ENCODE assay signal across 16 cellular contexts in the genomic region with DNA sequence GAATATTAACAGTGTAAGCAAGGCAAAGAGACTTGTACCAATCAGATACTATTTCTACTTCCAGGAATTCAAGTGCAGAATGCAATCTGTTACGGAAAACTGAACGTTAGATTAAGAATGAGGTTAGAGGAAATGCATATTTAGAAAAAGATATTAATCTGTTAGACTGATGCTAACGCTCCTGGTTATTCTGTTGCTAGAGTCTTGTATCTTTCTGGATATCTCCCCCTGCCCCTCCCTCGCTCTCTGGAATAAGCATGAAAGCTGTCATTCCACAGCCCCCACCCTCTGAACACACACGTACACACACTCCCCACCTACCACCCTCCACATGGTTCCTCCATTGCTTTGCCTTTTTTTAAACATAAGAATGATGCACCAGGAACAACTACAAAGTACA. TPM values are rescaled to one million over a fixed set of nuclear protein-coding genes. Genes with fewer than 3 reads are reported as not detected.
DNase-seq lines count a peak whose midpoint lies in the region; ATAC-seq and TF ChIP-seq lines count a peak whose summit lies in the region.
"Had no signal": no experiment of that assay in that cellular context is flagged by ENCODE, and none has a peak within 500 bp of the region (broad histone marks: within the 10 kb centered on the region; RNA-seq: fewer than 3 reads in every experiment).

No MANE protein-coding gene starts in this region.

- H3K4me2 ChIP-seq in H9 (ENCODE audit: insufficient read depth, insufficient read length, low read length) = no peak overlapping the region
- peak overlapping the region; percentile 50 for H3K4me2 ChIP-seq in neural progenitor cell
- H3K4me2 ChIP-seq: A549, BLaER1 had no signal

- no peak overlapping the region for H4K8ac ChIP-seq in H9 (replicated peaks; ENCODE audit: insufficient read length, low read depth, low read length)

- H3K27ac ChIP-seq in H9 (ENCODE audit: insufficient read length, low read depth, low read length) (no peak overlapping the region), neural progenitor cell (no peak overlapping the region), thoracic aorta (peak overlapping the region in 1 of 2 donors; percentile 10), psoas muscle (no peak overlapping the region)
- H3K27ac ChIP-seq: A549, BLaER1 had no signal

- H2BK120ac ChIP-seq in H9 (ENCODE audit: low read depth, low read length, poor library complexity, severe bottlenecking) = no peak overlapping the region

- no peak overlapping the region for H3K4ac ChIP-seq in H9 (ENCODE audit: low read depth, low read length)

- no peak overlapping the region for H4K5ac ChIP-seq in H9 (ENCODE audit: insufficient read length, low read depth, low read length)

- H3K9me3 Mint-ChIP-seq in H9 (no peaks in the 10 kb centered on the region), brain (no peaks in the 10 kb centered on the region), neural progenitor cell (no peaks in the 10 kb centered on the region)
- H3K9me3 Mint-ChIP-seq: HFFc6 had no signal

- DNase-seq in H9 (no peak), neural progenitor cell (ENCODE audit: low spot score) (no peak), thoracic aorta (ENCODE audit: low spot score) (no peak), psoas muscle (no peak), HCEC 1CT (no peak)
- DNase-seq: AML-193; Caco-2; CD8-positive, alpha-beta memory T cell; DMS53; GF-D8; GOT3; HFFc6 had no signal

- H2AFZ ChIP-seq in H9 (ENCODE audit: low read length) (no peak overlapping the region), neural progenitor cell (replicated peaks) (no peak overlapping the region)

- H2BK5ac ChIP-seq in H9 (ENCODE audit: insufficient read length, low read length) = no peak overlapping the region

- peaks cover 27 to 34% of the 10 kb centered on the region in 2 experiments for H3K4me1 Mint-ChIP-seq in H9
- H3K4me1 Mint-ChIP-seq in brain = peaks cover 89% of the 10 kb centered on the region
- peaks cover 60% of the 10 kb centered on the region for H3K4me1 Mint-ChIP-seq in neural progenitor cell
- H3K4me1 Mint-ChIP-seq: CD8-positive, alpha-beta memory T cell had no signal

- H3F3A ChIP-seq in neural progenitor cell (ENCODE audit: low read depth) = peaks cover 22% of the 10 kb centered on the region

- TF ChIP-seq CTCF in H9 (conservative IDR thresholded peaks at IDR 0.05) (no peak), brain (conservative IDR thresholded peaks at IDR 0.05) (no peak), neural progenitor cell (IDR thresholded peaks at IDR 0.05) (no peak), thoracic aorta (IDR thresholded peaks at IDR 0.05) (no peak), psoas muscle (IDR thresholded peaks at IDR 0.05) (no peak)

- ATAC-seq in thoracic aorta (ENCODE audit: insufficient number of reproducible peaks, low FRiP score, low read depth) (no peak), psoas muscle (no peak)
- ATAC-seq: A549 had no signal

- H3K9me3 ChIP-seq in H9 (ENCODE audit: control insufficient read depth, low read depth, low read length) = no peaks in the 10 kb centered on the region
- no peaks in the 10 kb centered on the region for H3K9me3 ChIP-seq in neural progenitor cell (ENCODE audit: low read depth)
- H3K9me3 ChIP-seq in thoracic aorta = no peaks in the 10 kb centered on the region
- no peaks in the 10 kb centered on the region for H3K9me3 ChIP-seq in psoas muscle
- H3K9me3 ChIP-seq: A549, BLaER1, Caco-2, HAP-1 had no signal

- H4K20me1 ChIP-seq in H9 (ENCODE audit: control insufficient read depth, insufficient read depth, insufficient read length) (no peaks in the 10 kb centered on the region), neural progenitor cell (ENCODE audit: low read depth) (peaks cover 13% of the 10 kb centered on the region)
- H4K20me1 ChIP-seq: BLaER1 had no signal

- no peak overlapping the region for H3K18ac ChIP-seq in H9 (ENCODE audit: insufficient read length, low read depth, low read length)

- no peak overlapping the region for H3K23ac ChIP-seq in H9 (ENCODE audit: insufficient read length, low read depth, low read length)

- H2BK15ac ChIP-seq in H9 (ENCODE audit: low read depth, low read length) = no peak overlapping the region

- H3K27ac Mint-ChIP-seq in H9 = peak overlapping the region in 2 of 3 experiments; percentile 1 to 14; a peak in 1 of 7 replicates
- peak overlapping the region in 4 of 5 experiments; percentile 22 to 81 (median 52) for H3K27ac Mint-ChIP-seq in brain
- H3K27ac Mint-ChIP-seq in neural progenitor cell = peak overlapping the region; percentile 42
- H3K27ac Mint-ChIP-seq: CD8-positive, alpha-beta memory T cell; HFFc6 had no signal

- H2AK5ac ChIP-seq in H9 (ENCODE audit: insufficient read length, low read length) = no peak overlapping the region

- H3K27me3 ChIP-seq in H9 (ENCODE audit: insufficient read depth, low read length) (no peaks in the 10 kb centered on the region), neural progenitor cell (no peaks in the 10 kb centered on the region), thoracic aorta (replicated peaks; ENCODE audit: insufficient read depth) (no peaks in the 10 kb centered on the region), psoas muscle (ENCODE audit: insufficient read depth in 3 of 3, low read length in 2 of 3) (no peaks in the 10 kb centered on the region)
- H3K27me3 ChIP-seq: BLaER1 had no signal

- no peaks in the 10 kb centered on the region for H3K79me1 ChIP-seq in H9 (ENCODE audit: insufficient read depth, low read depth, low read length, poor library complexity, severe bottlenecking)

- no peaks in the 10 kb centered on the region for H3K36me3 ChIP-seq in neural progenitor cell
- no peaks in the 10 kb centered on the region for H3K36me3 ChIP-seq in thoracic aorta
- no peaks in the 10 kb centered on the region for H3K36me3 ChIP-seq in psoas muscle (ENCODE audit: insufficient read depth in 1 of 2, low read depth in 1 of 2)
- H3K36me3 ChIP-seq: BLaER1, HAP-1 had no signal

- H3K9ac ChIP-seq in H9 (ENCODE audit: extremely low read depth, insufficient read length, low read length) (no peak overlapping the region), neural progenitor cell (no peak overlapping the region)
- H3K9ac ChIP-seq: BLaER1 had no signal

- H2BK12ac ChIP-seq in H9 (ENCODE audit: insufficient read length, low read depth, low read length) = no peak overlapping the region

- intact Hi-C loops in psoas muscle (cut with DNase I) = no loop called here

- H3K4me3 Mint-ChIP-seq in H9 (no peak overlapping the region), brain (peak overlapping the region in 4 of 5 experiments; percentile 4 to 70 (median 49)), neural progenitor cell (no peak overlapping the region)
- H3K4me3 Mint-ChIP-seq: CD8-positive, alpha-beta memory T cell; HFFc6 had no signal

- peaks cover 3% of the 10 kb centered on the region; the same call in 1 of the 2 replicates for H3K79me2 ChIP-seq in H9 (ENCODE audit: insufficient read depth, low read length)
- H3K79me2 ChIP-seq in neural progenitor cell (ENCODE audit: low read depth) = peaks cover 100% of the 10 kb centered on the region

- H3K36me3 Mint-ChIP-seq in H9 (ENCODE audit: insufficient read depth in 1 of 3, low read depth in 3 of 3) = no peaks in the 10 kb centered on the region
- peaks cover 4% of the 10 kb centered on the region for H3K36me3 Mint-ChIP-seq in brain
- H3K36me3 Mint-ChIP-seq in neural progenitor cell = peaks cover 10% of the 10 kb centered on the region
- H3K36me3 Mint-ChIP-seq: CD8-positive, alpha-beta memory T cell had no signal

- no peak overlapping the region for H3K4me3 ChIP-seq in neural progenitor cell
- H3K4me3 ChIP-seq in thoracic aorta = peak overlapping the region; percentile 44
- H3K4me3 ChIP-seq in psoas muscle = no peak overlapping the region
- H3K4me3 ChIP-seq: A549, BLaER1, HAP-1 had no signal

- no peak overlapping the region for H3K14ac ChIP-seq in H9 (ENCODE audit: insufficient read depth, low read length)

- no peak overlapping the region for H4K91ac ChIP-seq in H9 (ENCODE audit: insufficient read length, low read depth, low read length)

- no peak overlapping the region for H2BK20ac ChIP-seq in H9 (ENCODE audit: low read depth, low read length, poor library complexity, severe bottlenecking)

- H3K27me3 Mint-ChIP-seq in H9 (ENCODE audit: low read depth) (no peaks in the 10 kb centered on the region), brain (peaks cover 7% of the 10 kb centered on the region), neural progenitor cell (ENCODE audit: insufficient read depth, low read depth) (no peaks in the 10 kb centered on the region)
- H3K27me3 Mint-ChIP-seq: CD8-positive, alpha-beta memory T cell had no signal

- H3K4me1 ChIP-seq in H9 (ENCODE audit: insufficient read depth, low read length) (peaks cover 3% of the 10 kb centered on the region), neural progenitor cell (peaks cover 69% of the 10 kb centered on the region), thoracic aorta (ENCODE audit: control insufficient read depth in 1 of 2, low read depth in 2 of 2) (peaks cover 31 to 62% of the 10 kb centered on the region in 2 donors), psoas muscle (no peaks in the 10 kb centered on the region)
- H3K4me1 ChIP-seq: BLaER1 had no signal

- no peak overlapping the region for H3K56ac ChIP-seq in H9 (ENCODE audit: insufficient read length, low read depth, low read length)

- no peak overlapping the region for H3T11ph ChIP-seq in H9 (ENCODE audit: low read length)

- no CpG with 5 or more reads among the region's 5 CpGs for WGBS in H9 (ENCODE audit: extremely low coverage, insufficient read length, low lambda C conversion rate)
- WGBS in psoas muscle, 3 donors = 69 to 76% (median 74%) methylated on average over 5 of the region's 5 CpGs

- no peaks in the 10 kb centered on the region for H3K23me2 ChIP-seq in H9 (ENCODE audit: insufficient read length, low read depth, low read length, poor library complexity, severe bottlenecking)

RNA-seq across cellular contexts. Expression of gene FIGN, which starts 24.1 kb away (rescaled TPM):
- 12.9 and 14.6 TPM in 2 replicates for total RNA-seq in H9 (2021)
- 3.6 TPM for polyA plus RNA-seq in brain (ENCODE audit: insufficient read depth, low read depth, low replicate concordance)
- total RNA-seq in neural progenitor cell (ENCODE audit: low replicate concordance) = 27.7 and 41.1 TPM in 2 replicates
- total RNA-seq in thoracic aorta = 10 to 100 TPM; 10.8 to 21.2 TPM
- 1 to 10 TPM; 1.2 to 3.0 (median 1.8) TPM for total RNA-seq in psoas muscle
- 1 to 10 TPM in 1 of 3 donors, under 1 TPM in 2; 0.08 to 1.6 (median 0.30) TPM for polyA plus RNA-seq in psoas muscle
- total RNA-seq: Caco-2; CD8-positive, alpha-beta memory T cell had no signal
- polyA plus RNA-seq: CD8-positive, alpha-beta memory T cell had no signal

Comparison
In these comparisons a context has a peak if more than half of its experiments do, and no peak if none do; other contexts are left out.
1. H3K4me3 Mint-ChIP-seq: peak in brain (4 of 5); none in H9 (0 of 2) and neural progenitor cell (single experiment).
2. Peak in every context shown above with its lines, with median percentiles within 50 percentile points of each other: H3K27ac Mint-ChIP-seq.